In genomic region chr20:38405132-38405531, GRCh38 we compare ENCODE assay signal across 29 cellular contexts. TPM values are rescaled to one million over a fixed set of nuclear protein-coding genes. Genes with fewer than 3 reads are reported as not detected.
"Had no signal": no experiment of that assay in that cellular context is flagged by ENCODE, and none has a peak within 500 bp of the region (broad histone marks: within the 10 kb centered on the region; RNA-seq: fewer than 3 reads in every experiment).

No MANE protein-coding gene starts in this region.

- ATAC-seq: heart right ventricle; left ventricle myocardium superior; lower lobe of right lung; naive thymus-derived CD8-positive, alpha-beta T cell; stimulated activated naive CD8-positive, alpha-beta T cell treated with anti-CD3 and anti-CD28 coated beads, Interleukin-15, amount 100 ng/mL, for 72 hours had no signal

- H3K27me3 ChIP-seq: colonic mucosa, esophagus squamous epithelium, right atrium auricular region, suprapubic skin, thyroid gland had no signal

- H3K9me3 ChIP-seq: colonic mucosa, esophagus squamous epithelium, heart right ventricle, lower lobe of right lung, prostate gland, right atrium auricular region, suprapubic skin, thyroid gland had no signal

- H3K36me3 ChIP-seq: colonic mucosa, esophagus squamous epithelium, lower lobe of right lung, prostate gland, right atrium auricular region, suprapubic skin, thyroid gland had no signal

- DNase-seq: colonic mucosa; dermis blood vessel endothelial cell; effector memory CD4-positive, alpha-beta T cell; erythroblast; esophagus squamous epithelium; foreskin melanocyte; glutamatergic neuron; heart right ventricle; hippocampal formation; left ventricle myocardium superior; lower lobe of right lung; naive thymus-derived CD8-positive, alpha-beta T cell; nephron progenitor cell; nucleus accumbens; stimulated activated CD4-positive, alpha-beta T cell treated with anti-CD3 and anti-CD28 coated beads, Interleukin-15, amount 100 ng/mL, for 24 hours; stimulated activated CD4-positive, alpha-beta T cell treated with anti-CD3 and anti-CD28 coated beads, Interleukin-2, amount 100 ng/mL, for 48 hours; stimulated activated naive CD4-positive, alpha-beta T cell; stimulated activated naive CD8-positive, alpha-beta T cell treated with anti-CD3 and anti-CD28 coated beads, Interleukin-15, amount 100 ng/mL, for 72 hours; thyroid gland; trophoblast cell had no signal

- H3K27ac ChIP-seq: colonic mucosa, esophagus squamous epithelium, heart right ventricle, lower lobe of right lung, prostate gland, right atrium auricular region, skin epidermis, suprapubic skin, thyroid gland had no signal

- H3K4me3 ChIP-seq: colonic mucosa, esophagus squamous epithelium, heart right ventricle, lower lobe of right lung, prostate gland, right atrium auricular region, skin epidermis, suprapubic skin, thyroid gland had no signal

- FAIRE-seq: endometrium, keratinocyte had no signal

- H3K4me1 ChIP-seq: colonic mucosa, esophagus squamous epithelium, heart right ventricle, lower lobe of right lung, prostate gland, right atrium auricular region, suprapubic skin, thyroid gland had no signal

RNA-seq across cellular contexts. Expression of gene LBP, which starts 58.9 kb away (rescaled TPM):
- total RNA-seq: chondrocyte; dermis blood vessel endothelial cell; lower lobe of right lung; myocyte; naive thymus-derived CD8-positive, alpha-beta T cell; osteocyte had no signal
- polyA plus RNA-seq: keratinocyte; naive thymus-derived CD8-positive, alpha-beta T cell had no signal
